ENCODE assay signal across 7 cellular contexts in the genomic region with DNA sequence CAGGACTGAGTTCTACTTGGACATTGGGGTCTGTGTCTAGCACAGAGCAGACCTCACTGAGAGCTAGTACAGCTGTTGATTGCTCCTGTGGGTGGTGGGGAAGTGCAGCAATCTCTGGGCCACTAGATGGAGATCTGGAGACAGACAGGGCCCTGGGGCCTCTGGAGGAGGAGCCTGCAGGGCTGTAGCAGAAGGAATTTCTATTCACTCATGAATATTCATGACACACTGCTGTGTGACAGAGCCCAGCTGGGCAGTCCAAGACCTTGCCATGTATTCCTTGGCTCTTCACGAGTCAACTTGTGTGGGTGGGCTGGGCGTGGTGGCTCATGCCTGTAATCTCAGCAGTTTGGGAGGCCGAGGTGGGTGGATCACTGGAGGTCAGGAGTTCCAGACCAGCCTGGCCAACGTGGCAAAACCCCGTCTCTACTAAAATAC. TPM values are rescaled to one million over a fixed set of nuclear protein-coding genes. Genes with fewer than 3 reads are reported as not detected.
A peak's percentile ranks its signal among the peaks of the same experiment; 100 is the strongest.
DNase-seq lines count a peak whose midpoint lies in the region; ATAC-seq, FAIRE-seq and TF ChIP-seq lines count a peak whose summit lies in the region.

No MANE protein-coding gene starts in this region.

- no peaks in the 10 kb centered on the region for H3K4me1 Mint-ChIP-seq in endothelial cell (ENCODE audit: unreplicated experiment)

- peaks cover 16% of the 10 kb centered on the region for H3K27me3 Mint-ChIP-seq in endothelial cell (ENCODE audit: unreplicated experiment)

- TF ChIP-seq CTCF in endothelial cell (IDR thresholded peaks at IDR 0.05; ENCODE audit: unreplicated experiment), result no peak
- no peak for TF ChIP-seq CTCF in mucosa of descending colon (IDR thresholded peaks at IDR 0.05)

- no peak overlapping the region for H3K9ac ChIP-seq in SK-N-MC (ENCODE audit: insufficient read length)

- peaks cover 39% of the 10 kb centered on the region for H3K36me3 Mint-ChIP-seq in endothelial cell (ENCODE audit: low read depth, unreplicated experiment)

- intact Hi-C loops in mucosa of descending colon (cut with DNase I, micrococcal nuclease), result no loop called here

- no peak overlapping the region for H3K4me3 Mint-ChIP-seq in endothelial cell (ENCODE audit: unreplicated experiment)

- H3K9me3 ChIP-seq in SK-N-MC (ENCODE audit: low read depth, low read length) (no peaks in the 10 kb centered on the region), mucosa of descending colon (no peaks in the 10 kb centered on the region)

- H3K9me3 Mint-ChIP-seq in endothelial cell (ENCODE audit: unreplicated experiment), result no peaks in the 10 kb centered on the region

- DNase-seq in HT1080 (ENCODE audit: low read depth) (peak; percentile 71), SK-N-MC (ENCODE audit: low read depth, low spot score) (peak; percentile 58), endothelial cell (ENCODE audit: low spot score) (peak; percentile 50), mucosa of descending colon (peak; percentile 31 to 62 (median 31)), DMS153 treated with DMSO at 0.1 percent for 48 hours (lab: John Stamatoyannopoulos, UW; ENCODE audit: unreplicated experiment) (no peak)
- DNase-seq in activated effector memory CD4-positive, alpha-beta T cell treated with anti-CD3 and anti-CD28 coated beads, Interleukin-2, amount 50 U/mL, for 16 hours, result no peak

- ATAC-seq in mucosa of descending colon, result peak; percentile 76

- H3K4me1 ChIP-seq in mucosa of descending colon (ENCODE audit: low read depth), result no peaks in the 10 kb centered on the region

- no peak overlapping the region for H3K4me3 ChIP-seq in SK-N-MC
- H3K4me3 ChIP-seq in mucosa of descending colon, result no peak overlapping the region

- H3K36me3 ChIP-seq in SK-N-MC (ENCODE audit: insufficient read depth, low read length) (peaks cover 45% of the 10 kb centered on the region), mucosa of descending colon (ENCODE audit: low read depth) (no peaks in the 10 kb centered on the region)

- no peak overlapping the region for H3K27ac ChIP-seq in SK-N-MC

- no peak overlapping the region for H3K27ac Mint-ChIP-seq in endothelial cell (ENCODE audit: unreplicated experiment)

- peak; percentile 95 for FAIRE-seq in G401.6 (lab: Jason Lieb, UNC)

RNA-seq across cellular contexts. Expression of a gene that starts 37.5 kb away (rescaled TPM):
- 39.1 TPM in 2 replicates for total RNA-seq in HT1080 (2014; rRNA removed; shearing (Covaris generic))
- polyA plus RNA-seq in HT1080 (2015; cell fraction: cytosol; rRNA removed), result 25.4 and 28.8 TPM in 2 replicates
- 162 and 186 TPM in 2 replicates for polyA plus RNA-seq in HT1080 (2015; cell fraction: nucleus; rRNA removed)
- total RNA-seq in endothelial cell (ENCODE audit: unreplicated experiment), result 109 TPM
- total RNA-seq in mucosa of descending colon, result 10 to 100 TPM; 65.4 to 93.4 (median 69.8) TPM

RNA-seq across cellular contexts. Expression of a gene that starts 37.6 kb away (rescaled TPM):
- total RNA-seq in HT1080 (2014; rRNA removed; shearing (Covaris generic)), result 126 and 130 TPM in 2 replicates
- polyA plus RNA-seq in HT1080 (2015; cell fraction: cytosol; rRNA removed), result 35.8 and 46.0 TPM in 2 replicates
- 44.5 and 44.6 TPM in 2 replicates for polyA plus RNA-seq in HT1080 (2015; cell fraction: nucleus; rRNA removed)
- total RNA-seq in endothelial cell (ENCODE audit: unreplicated experiment), result 25.9 TPM
- total RNA-seq in mucosa of descending colon, result 10 to 100 TPM; 18.4 to 20.0 (median 19.3) TPM

RNA-seq across cellular contexts. Expression of a gene that starts 54.8 kb away (rescaled TPM):
- total RNA-seq in HT1080 (2014; rRNA removed; shearing (Covaris generic)), result 70.4 and 73.3 TPM in 2 replicates
- polyA plus RNA-seq in HT1080 (2015; cell fraction: cytosol; rRNA removed), result 51.6 and 57.7 TPM in 2 replicates
- 27.8 and 41.4 TPM in 2 replicates for polyA plus RNA-seq in HT1080 (2015; cell fraction: nucleus; rRNA removed)
- 222 TPM for total RNA-seq in endothelial cell (ENCODE audit: unreplicated experiment)
- total RNA-seq in mucosa of descending colon, result 10 to 100 TPM in 1 of 3 donors, 1 to 10 TPM in 2; 2.2 to 18.0 (median 6.5) TPM

Comparison
In these comparisons a context has a peak if more than half of its experiments do, and no peak if none do; other contexts are left out.
1. DNase-seq: peak in HT1080 (single experiment), SK-N-MC (single experiment), endothelial cell (single experiment) and mucosa of descending colon (3 of 3); none in activated effector memory CD4-positive, alpha-beta T cell treated with anti-CD3 and anti-CD28 coated beads, Interleukin-2, amount 50 U/mL, for 16 hours (single experiment) and DMS153 treated with DMSO at 0.1 percent for 48 hours (single experiment).